ENCODE assay signal across 8 cellular contexts in genomic region chr3:148861277-148861869, GRCh38. TPM values are rescaled to one million over a fixed set of nuclear protein-coding genes. Genes with fewer than 3 reads are reported as not detected.
DNase-seq lines count a peak whose midpoint lies in the region; ATAC-seq and TF ChIP-seq lines count a peak whose summit lies in the region.

No MANE protein-coding gene starts in this region.

- H3F3A ChIP-seq in GM23338 (replicated peaks; ENCODE audit: low read depth) (no peaks in the 10 kb centered on the region), SK-N-SH (replicated peaks; ENCODE audit: insufficient read depth) (no peaks in the 10 kb centered on the region)

- H2AFZ ChIP-seq in GM23338 (no peak overlapping the region), Karpas-422 (ENCODE audit: low read length) (no peak overlapping the region), SK-N-SH (ENCODE audit: low read depth) (no peak overlapping the region)

- H3K27ac Mint-ChIP-seq in GM23338: no peak overlapping the region
- no peak overlapping the region for H3K27ac Mint-ChIP-seq in activated CD4-positive, alpha-beta memory T cell treated with anti-CD3 and anti-CD28 coated beads, Interleukin-2, amount 10 ng/mL, durations not matched to agents 7 days and 5 days

- H3K4me3 Mint-ChIP-seq in GM23338: no peak overlapping the region
- H3K4me3 Mint-ChIP-seq in activated CD4-positive, alpha-beta memory T cell treated with anti-CD3 and anti-CD28 coated beads, Interleukin-2, amount 10 ng/mL, durations not matched to agents 7 days and 5 days: no peak overlapping the region

- intact Hi-C loops in Right ventricle myocardium superior (cut with DNase I): loop anchor here (5.0 kb wide), 1 partner anchor 86 kb away; no protein-coding TSS in a partner anchor
- intact Hi-C loops in cardiac septum (cut with DNase I): loop anchor here (2.0 kb wide), 1 partner anchor 85 kb away; no protein-coding TSS in a partner anchor
- intact Hi-C loops in prostate gland (cut with DNase I): loop anchor here (5.0 to 10.0 kb wide), 2 partner anchors 86 to 413 kb away; no protein-coding TSS in a partner anchor

- TF ChIP-seq CTCF in GM23338 (conservative IDR thresholded peaks at IDR 0.05; ENCODE audit: low read depth in 2 of 2) (peak; percentile 75 to 91), SK-N-SH (IDR thresholded peaks at IDR 0.05) (peak; percentile 81), fibroblast of the aortic adventitia (IDR thresholded peaks at IDR 0.05; ENCODE audit: insufficient read depth, low read length) (peak; percentile 63), prostate gland (IDR thresholded peaks at IDR 0.05) (peak; percentile 40 to 77 (median 66))

- TF ChIP-seq EP300 in SK-N-SH (IDR thresholded peaks at IDR 0.05; ENCODE audit: borderline replicate concordance in 1 of 2, low read depth in 1 of 2, low read length in 1 of 2): no peak

- no peak for DNase-seq in Right ventricle myocardium superior
- DNase-seq in cardiac septum (ENCODE audit: low spot score): no peak
- peak; percentile 52 for DNase-seq in GM23338 (ENCODE audit: low spot score)
- peak; percentile 75 for DNase-seq in Karpas-422
- peak; percentile 39 for DNase-seq in SK-N-SH
- peak; percentile 71 for DNase-seq in fibroblast of the aortic adventitia (ENCODE audit: low read depth)
- DNase-seq in prostate gland (ENCODE audit: low spot score): no peak
- no peak for DNase-seq in activated CD4-positive, alpha-beta memory T cell treated with anti-CD3 and anti-CD28 coated beads, Interleukin-2, amount 10 ng/mL, durations not matched to agents 7 days and 5 days

- no peaks in the 10 kb centered on the region for H3K27me3 Mint-ChIP-seq in GM23338 (ENCODE audit: insufficient read depth, low read depth, poor library complexity)
- H3K27me3 Mint-ChIP-seq in activated CD4-positive, alpha-beta memory T cell treated with anti-CD3 and anti-CD28 coated beads, Interleukin-2, amount 10 ng/mL, durations not matched to agents 7 days and 5 days: peaks cover 20% of the 10 kb centered on the region

- peak; percentile 80 for TF ChIP-seq RAD21 in SK-N-SH (IDR thresholded peaks at IDR 0.05; ENCODE audit: low read length)

- POLR2A ChIA-PET in SK-N-SH (lab: Yijun Ruan, JAX): no interaction called here
- POLR2A ChIA-PET in activated CD4-positive, alpha-beta memory T cell treated with anti-CD3 and anti-CD28 coated beads, Interleukin-2, amount 10 ng/mL, durations not matched to agents 7 days and 5 days (lab: Charles Lee): no interaction called here

- no peaks in the 10 kb centered on the region for H3K27me3 ChIP-seq in GM23338 (ENCODE audit: insufficient read depth)
- no peaks in the 10 kb centered on the region for H3K27me3 ChIP-seq in Karpas-422 (ENCODE audit: low read length)
- no peaks in the 10 kb centered on the region for H3K27me3 ChIP-seq in SK-N-SH (ENCODE audit: insufficient read depth)
- no peaks in the 10 kb centered on the region for H3K27me3 ChIP-seq in prostate gland (replicated peaks; ENCODE audit: insufficient read depth)

- no peak overlapping the region for H3K4me2 ChIP-seq in GM23338
- no peak overlapping the region for H3K4me2 ChIP-seq in Karpas-422 (ENCODE audit: low read depth, low read length, poor library complexity, severe bottlenecking)
- H3K4me2 ChIP-seq in SK-N-SH: no peak overlapping the region

- H3K36me3 Mint-ChIP-seq in GM23338 (ENCODE audit: low read depth): no peaks in the 10 kb centered on the region
- no peaks in the 10 kb centered on the region for H3K36me3 Mint-ChIP-seq in activated CD4-positive, alpha-beta memory T cell treated with anti-CD3 and anti-CD28 coated beads, Interleukin-2, amount 10 ng/mL, durations not matched to agents 7 days and 5 days (ENCODE audit: low read depth)

- no peaks in the 10 kb centered on the region for H3K4me1 Mint-ChIP-seq in GM23338
- no peaks in the 10 kb centered on the region for H3K4me1 Mint-ChIP-seq in activated CD4-positive, alpha-beta memory T cell treated with anti-CD3 and anti-CD28 coated beads, Interleukin-2, amount 10 ng/mL, durations not matched to agents 7 days and 5 days

- H3K36me3 ChIP-seq in GM23338 (ENCODE audit: insufficient read depth) (no peaks in the 10 kb centered on the region), Karpas-422 (ENCODE audit: insufficient read depth, low read length) (no peaks in the 10 kb centered on the region), SK-N-SH (replicated peaks in 1 of 2; ENCODE audit: control insufficient read depth in 1 of 2, insufficient read depth in 2 of 2, low read length in 1 of 2) (no peaks in the 10 kb centered on the region), prostate gland (no peaks in the 10 kb centered on the region)

- H3K9me2 ChIP-seq in GM23338 (ENCODE audit: insufficient read depth): no peaks in the 10 kb centered on the region
- H3K9me2 ChIP-seq in Karpas-422 (replicated peaks; ENCODE audit: insufficient read depth, low read length): no peaks in the 10 kb centered on the region
- no peaks in the 10 kb centered on the region for H3K9me2 ChIP-seq in SK-N-SH

- no peak for TF ChIP-seq POLR2A in prostate gland (IDR thresholded peaks at IDR 0.05)

- WGBS in SK-N-SH (ENCODE audit: low lambda C conversion rate): 16% methylated on average over 1 of the region's 1 CpG
- WGBS in prostate gland: 2% methylated on average over 1 of the region's 1 CpG

- H3K27ac ChIP-seq in GM23338 (ENCODE audit: low read depth): no peak overlapping the region
- H3K27ac ChIP-seq in Karpas-422 (ENCODE audit: low read length): no peak overlapping the region
- H3K27ac ChIP-seq in SK-N-SH (ENCODE audit: low read depth in 2 of 2, low read length in 1 of 2): no peak overlapping the region
- H3K27ac ChIP-seq in prostate gland: no peak overlapping the region

- H3K9me3 ChIP-seq in Karpas-422 (ENCODE audit: low read length) (no peaks in the 10 kb centered on the region), SK-N-SH (no peaks in the 10 kb centered on the region), prostate gland (no peaks in the 10 kb centered on the region)

- CTCF ChIA-PET in SK-N-SH (lab: Yijun Ruan, JAX): interaction anchor here (0.6 to 4.9 kb wide), 29 partner anchors 8 to 1043 kb away, joined by 3 to 93 read pairs (median 4); no protein-coding TSS in a partner anchor
- CTCF ChIA-PET in activated CD4-positive, alpha-beta memory T cell treated with anti-CD3 and anti-CD28 coated beads, Interleukin-2, amount 10 ng/mL, durations not matched to agents 7 days and 5 days (lab: Charles Lee): interaction anchor here (1.4 to 3.8 kb wide), 5 partner anchors 8 to 86 kb away, joined by 3 to 31 read pairs (median 11); no protein-coding TSS in a partner anchor

- no peaks in the 10 kb centered on the region for H3K9me3 Mint-ChIP-seq in GM23338
- no peaks in the 10 kb centered on the region for H3K9me3 Mint-ChIP-seq in activated CD4-positive, alpha-beta memory T cell treated with anti-CD3 and anti-CD28 coated beads, Interleukin-2, amount 10 ng/mL, durations not matched to agents 7 days and 5 days

- H3K79me2 ChIP-seq in GM23338 (replicated peaks; ENCODE audit: insufficient read depth) (no peaks in the 10 kb centered on the region), Karpas-422 (ENCODE audit: low read length) (no peaks in the 10 kb centered on the region), SK-N-SH (ENCODE audit: insufficient read depth) (no peaks in the 10 kb centered on the region)

- H3K9ac ChIP-seq in Karpas-422 (ENCODE audit: low read length): no peak overlapping the region
- H3K9ac ChIP-seq in SK-N-SH: no peak overlapping the region

- no peaks in the 10 kb centered on the region for H3K4me1 ChIP-seq in GM23338 (ENCODE audit: insufficient read depth)
- no peaks in the 10 kb centered on the region for H3K4me1 ChIP-seq in Karpas-422 (ENCODE audit: low read length)
- no peaks in the 10 kb centered on the region for H3K4me1 ChIP-seq in SK-N-SH (ENCODE audit: control insufficient read depth in 1 of 2, insufficient read depth in 2 of 2, low read depth in 1 of 2, low read length in 1 of 2)
- no peaks in the 10 kb centered on the region for H3K4me1 ChIP-seq in prostate gland (replicated peaks)

- H3K4me3 ChIP-seq in GM23338 (no peak overlapping the region), Karpas-422 (ENCODE audit: low read length) (no peak overlapping the region), SK-N-SH (ENCODE audit: low read depth in 2 of 2, low read length in 1 of 2) (no peak overlapping the region; a peak in 1 of 4 replicates), fibroblast of the aortic adventitia (ENCODE audit: low read depth, low read length) (no peak overlapping the region), prostate gland (no peak overlapping the region)

- H4K20me1 ChIP-seq in GM23338 (replicated peaks; ENCODE audit: insufficient read depth): no peaks in the 10 kb centered on the region
- H4K20me1 ChIP-seq in Karpas-422 (ENCODE audit: insufficient read depth, low read depth, low read length): no peaks in the 10 kb centered on the region
- H4K20me1 ChIP-seq in SK-N-SH (ENCODE audit: insufficient read depth): no peaks in the 10 kb centered on the region

- ATAC-seq in Right ventricle myocardium superior (ENCODE audit: poor library complexity): peak; percentile 51
- ATAC-seq in GM23338: peak; percentile 45; the same call in 2 of the 3 replicates

RNA-seq across cellular contexts. Expression of gene CPA3, which starts 3.7 kb away (rescaled TPM):
- total RNA-seq in Right ventricle myocardium superior: 2.1 TPM
- 1.9 TPM for total RNA-seq in cardiac septum
- total RNA-seq in GM23338 (2014; rRNA removed; shearing (Covaris generic)): not detected in 2 replicates
- polyA plus RNA-seq in GM23338 (2016; fragmentation: Nextera tagmentation; extraction: Ambion mirVana): not detected in 2 replicates
- total RNA-seq in Karpas-422 (2014; rRNA removed; shearing (Covaris generic); ENCODE audit: low replicate concordance): not detected in 2 replicates
- polyA plus RNA-seq in SK-N-SH (2012; rRNA removed): 0.06 TPM in 1 of 2 replicates, not detected in the other
- polyA plus RNA-seq in SK-N-SH (2012; cell fraction: cytosol; rRNA removed): 0.06 TPM in 1 of 2 replicates, not detected in the other
- 0.06 TPM in 1 of 2 replicates, not detected in the other for polyA plus RNA-seq in SK-N-SH (2012; cell fraction: nucleus; rRNA removed)
- 0.18 and 1.6 TPM in 2 replicates for total RNA-seq in fibroblast of the aortic adventitia (ENCODE audit: low replicate concordance)
- total RNA-seq in prostate gland: 1 to 10 TPM; 2.6 to 8.1 TPM
- not detected for total RNA-seq in activated CD4-positive, alpha-beta memory T cell treated with anti-CD3 and anti-CD28 coated beads, Interleukin-2, amount 10 ng/mL, durations not matched to agents 7 days and 5 days

RNA-seq across cellular contexts. Expression of gene CPB1, which starts 33.8 kb away (rescaled TPM):
- total RNA-seq in Right ventricle myocardium superior: not detected
- not detected for total RNA-seq in cardiac septum
- total RNA-seq in GM23338 (2014; rRNA removed; shearing (Covaris generic)): not detected in 2 replicates
- polyA plus RNA-seq in GM23338 (2016; fragmentation: Nextera tagmentation; extraction: Ambion mirVana): not detected in 2 replicates
- total RNA-seq in Karpas-422 (2014; rRNA removed; shearing (Covaris generic); ENCODE audit: low replicate concordance): not detected in 2 replicates
- 0.26 TPM in 1 of 2 replicates, not detected in the other for polyA plus RNA-seq in SK-N-SH (2012; rRNA removed)
- 0.01 TPM in 1 of 2 replicates, not detected in the other for polyA plus RNA-seq in SK-N-SH (2012; cell fraction: cytosol; rRNA removed)
- polyA plus RNA-seq in SK-N-SH (2012; cell fraction: nucleus; rRNA removed): not detected in 2 replicates
- 0.18 and 5.6 TPM in 2 replicates for total RNA-seq in fibroblast of the aortic adventitia (ENCODE audit: low replicate concordance)
- total RNA-seq in prostate gland: 1 to 10 TPM; 2.0 to 9.9 TPM
- total RNA-seq in activated CD4-positive, alpha-beta memory T cell treated with anti-CD3 and anti-CD28 coated beads, Interleukin-2, amount 10 ng/mL, durations not matched to agents 7 days and 5 days: not detected

Comparison
In these comparisons a context has a peak if more than half of its experiments do, and no peak if none do; other contexts are left out.
1. DNase-seq: peak in GM23338 (single experiment), Karpas-422 (single experiment), SK-N-SH (single experiment) and fibroblast of the aortic adventitia (single experiment); none in Right ventricle myocardium superior (single experiment), cardiac septum (single experiment), prostate gland (single experiment) and activated CD4-positive, alpha-beta memory T cell treated with anti-CD3 and anti-CD28 coated beads, Interleukin-2, amount 10 ng/mL, durations not matched to agents 7 days and 5 days (single experiment).
2. Peak in every context shown above with its lines, with median percentiles within 50 percentile points of each other: CTCF ChIP-seq.